ENCODE assay signal across 8 cellular contexts in the genomic region with DNA sequence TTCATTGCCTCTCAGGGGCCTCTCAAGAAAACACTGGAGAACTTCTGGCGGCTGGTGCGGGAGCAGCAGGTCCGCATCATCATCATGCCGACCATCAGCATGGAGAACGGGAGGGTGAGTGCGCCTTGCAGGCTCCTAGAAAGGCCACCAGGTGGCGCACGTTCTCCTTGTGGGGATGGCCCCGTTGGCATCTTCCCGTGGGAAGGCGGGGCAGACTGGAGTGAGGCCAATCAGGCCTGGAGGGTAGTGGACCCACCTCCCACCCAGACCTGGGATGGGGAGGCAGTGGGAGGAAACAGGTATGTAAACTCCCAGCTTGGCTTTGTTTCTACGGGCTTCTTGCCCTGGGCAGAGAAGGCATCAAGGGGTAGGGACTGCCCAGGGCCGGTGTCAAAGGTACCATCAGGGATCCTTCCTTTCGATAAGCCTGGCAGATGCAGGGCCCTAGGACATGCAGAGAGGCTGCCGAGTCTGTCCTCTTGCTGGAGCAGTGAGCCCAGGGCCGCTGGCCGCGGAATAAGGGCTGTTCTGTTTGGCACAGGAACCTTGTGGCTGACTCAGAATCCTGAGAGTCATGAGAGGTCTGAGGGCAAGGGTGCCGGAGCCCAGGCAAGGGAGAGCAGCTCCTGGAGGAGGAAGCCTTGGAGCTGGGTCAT. TPM values are rescaled to one million over a fixed set of nuclear protein-coding genes. Genes with fewer than 3 reads are reported as not detected.
A peak's percentile ranks its signal among the peaks of the same experiment; 100 is the strongest.
DNase-seq lines count a peak whose midpoint lies in the region; ATAC-seq and TF ChIP-seq lines count a peak whose summit lies in the region.

No MANE protein-coding gene starts in this region.

- ATAC-seq in HG02798 (IDR thresholded peaks at IDR 0.05; ENCODE audit: poor library complexity, unreplicated experiment) (peak; percentile 84), body of pancreas (peak; percentile 77), GM21515 (IDR thresholded peaks at IDR 0.05; ENCODE audit: unreplicated experiment) (no peak)

- H3K36me3 ChIP-seq in body of pancreas (replicated peaks in 1 of 2; ENCODE audit: insufficient read depth in 1 of 2, low read depth in 2 of 2): no peaks in the 10 kb centered on the region

- DNase-seq in GF-D8 (lab: John Stamatoyannopoulos, UW) (peak; percentile 24), NCI-H2107 treated with DMSO at 0.1 percent for 48 hours (lab: John Stamatoyannopoulos, UW; ENCODE audit: unreplicated experiment) (peak; percentile 38), UCSD-AML1 (lab: John Stamatoyannopoulos, UW; ENCODE audit: unreplicated experiment) (peak; percentile 84), body of pancreas (peak; percentile 73 to 84 (median 75))
- DNase-seq in stimulated activated CD4-positive, alpha-beta T cell treated with anti-CD3 and anti-CD28 coated beads, Interleukin-12 subunit alpha, Interleukin-12 subunit beta, amount 100 ng/mL, for 4 hours: peak; percentile 69

- no peak for TF ChIP-seq POLR2A in body of pancreas (IDR thresholded peaks at IDR 0.05)

- no peaks in the 10 kb centered on the region for H3K27me3 ChIP-seq in body of pancreas

- WGBS in body of pancreas, 2 donors: 6 to 15% methylated on average over 6 to 19 of the region's 19 CpGs

- peaks cover 7% of the 10 kb centered on the region for H3K4me1 ChIP-seq in body of pancreas

- no peak overlapping the region for H3K27ac ChIP-seq in body of pancreas

- H3K4me3 ChIP-seq in body of pancreas (no peak overlapping the region), iPS-18c (ENCODE audit: insufficient read depth, low read depth, low read length) (peak overlapping the region; percentile 20; the same call in 1 of the 2 replicates)

- H3K9me3 ChIP-seq in body of pancreas (no peaks in the 10 kb centered on the region), iPS-18c (ENCODE audit: control insufficient read depth, insufficient read depth, low read length) (no peaks in the 10 kb centered on the region)

- peak; percentile 61 to 96 (median 78) for TF ChIP-seq CTCF in body of pancreas (IDR thresholded peaks at IDR 0.05)

- intact Hi-C loops in body of pancreas (cut with DNase I): loop anchor here (10.0 kb wide), 2 partner anchors 101 to 651 kb away; no protein-coding TSS in a partner anchor

RNA-seq across cellular contexts. Expression of gene SPTLC1, which starts 18.9 kb away (rescaled TPM):
- total RNA-seq in body of pancreas: 10 to 100 TPM; 34.9 to 36.1 TPM

Comparison
In these comparisons a context has a peak if more than half of its experiments do, and no peak if none do; other contexts are left out.
1. DNase-seq: peak in every context shown above with its lines; median percentile 84 in UCSD-AML1; 75 in body of pancreas; 69 in stimulated activated CD4-positive, alpha-beta T cell treated with anti-CD3 and anti-CD28 coated beads, Interleukin-12 subunit alpha, Interleukin-12 subunit beta, amount 100 ng/mL, for 4 hours; 38 in NCI-H2107 treated with DMSO at 0.1 percent for 48 hours; 24 in GF-D8.